ENCODE assay signal across 8 cellular contexts in genomic region chr1:27668808-27669723, GRCh38. TPM values are rescaled to one million over a fixed set of nuclear protein-coding genes. Genes with fewer than 3 reads are reported as not detected.
DNase-seq lines count a peak whose midpoint lies in the region; ATAC-seq and TF ChIP-seq lines count a peak whose summit lies in the region.

No MANE protein-coding gene starts in this region.

- H3K27me3 ChIP-seq in HUES64 (ENCODE audit: insufficient read depth, low read length) (peaks cover 11% of the 10 kb centered on the region), SJSA1 (replicated peaks) (no peaks in the 10 kb centered on the region), ovary (no peaks in the 10 kb centered on the region), thymus (ENCODE audit: control insufficient read depth, insufficient read depth) (no peaks in the 10 kb centered on the region)

- H3K4me1 ChIP-seq in HUES64 (ENCODE audit: insufficient read depth, low read length) (0 out of 2 replicates have a peak, but pooled peaks cover 3% of the 10 kb centered on the region), SJSA1 (replicated peaks) (peaks cover 18% of the 10 kb centered on the region), ovary (ENCODE audit: insufficient read depth) (peaks cover 2% of the 10 kb centered on the region), thymus (ENCODE audit: control insufficient read depth, insufficient read depth, low read length) (peaks cover 15% of the 10 kb centered on the region)

- in situ Hi-C loops in Caki2 (cut with HindIII; ENCODE audit: low pct_unique_long_range_greater_than_20kb, low sequenced_read_pairs), result no loop called here

- no peaks in the 10 kb centered on the region for H3K36me3 ChIP-seq in HUES64 (ENCODE audit: insufficient read depth, low read length)
- H3K36me3 ChIP-seq in SJSA1, result no peaks in the 10 kb centered on the region
- H3K36me3 ChIP-seq in ovary, result no peaks in the 10 kb centered on the region
- peaks cover 24% of the 10 kb centered on the region for H3K36me3 ChIP-seq in thymus (ENCODE audit: control insufficient read depth, insufficient read depth)

- TF ChIP-seq CTCF in ovary (IDR thresholded peaks at IDR 0.05), result peak; percentile 76 to 80 (median 79)

- 22% methylated on average over 36 of the region's 36 CpGs for WGBS in HUES64
- WGBS in ovary, 3 donors, result 15 to 16% (median 16%) methylated on average over 36 of the region's 36 CpGs
- WGBS in thymus, result 21% methylated on average over 36 of the region's 36 CpGs

- intact Hi-C loops in ovary (cut with DNase I), result loop anchor here in 3 of 4 donors (10.0 kb wide), 3 partner anchors 56 to 274 kb away; partner anchors contain the start of genes GPR3 (in 2 of the 3) and FAM76A (in 1 of the 3)

- H3K27ac ChIP-seq in HUES64 (ENCODE audit: low read depth, low read length) (no peak overlapping the region), SJSA1 (no peak overlapping the region), ovary (peak overlapping the region; percentile 39 to 52), thymus (ENCODE audit: low read depth) (no peak overlapping the region)

- H3K9ac ChIP-seq in HUES64 (ENCODE audit: low read depth, low read length), result no peak overlapping the region

- H3K4me3 ChIP-seq in HUES64 (ENCODE audit: low read length) (peak overlapping the region; percentile 43), SJSA1 (peak overlapping the region; percentile 23), ovary (peak overlapping the region; percentile 43), thymus (ENCODE audit: low read length) (peak overlapping the region; percentile 21)

- peak; percentile 56 for DNase-seq in Caki2 (ENCODE audit: low read depth)
- DNase-seq in SJSA1 (ENCODE audit: low read depth in 1 of 2, low spot score in 2 of 2), result peak; percentile 64 to 80
- DNase-seq in activated gamma-delta T cell (lab: John Stamatoyannopoulos, UW), result peak; percentile 62
- peak; percentile 68 for DNase-seq in glomerular visceral epithelial cell (ENCODE audit: extremely low spot score)
- DNase-seq in ovary, result peak; percentile 68 to 89 (median 82)

- H3K9me3 ChIP-seq in HUES64 (ENCODE audit: insufficient read depth, low read depth, low read length) (no peaks in the 10 kb centered on the region), SJSA1 (replicated peaks) (no peaks in the 10 kb centered on the region), ovary (no peaks in the 10 kb centered on the region), thymus (ENCODE audit: control insufficient read depth) (no peaks in the 10 kb centered on the region)

- no peak for TF ChIP-seq EP300 in ovary (IDR thresholded peaks at IDR 0.05)

- no peak for ATAC-seq in GM21447 (IDR thresholded peaks at IDR 0.05; ENCODE audit: unreplicated experiment)

- TF ChIP-seq POLR2A in ovary (IDR thresholded peaks at IDR 0.05), result no peak

RNA-seq across cellular contexts. Expression of gene IFI6, which starts 2.9 kb away (rescaled TPM):
- 40.3 and 77.4 TPM in 2 replicates for total RNA-seq in Caki2 (2014; rRNA removed; shearing (Covaris generic); ENCODE audit: low replicate concordance)
- polyA plus RNA-seq in HUES64 (2013, experiment 1 of 2), result 9.0 TPM
- polyA plus RNA-seq in HUES64 (2013, experiment 2 of 2), result 12.8 TPM
- 54.6 and 97.5 TPM in 2 replicates for total RNA-seq in SJSA1 (2014; rRNA removed; shearing (Covaris generic))
- 10 to 100 TPM; 30.3 to 89.1 (median 48.6) TPM for total RNA-seq in ovary
- polyA plus RNA-seq in ovary, result 100 to 1,000 TPM; 200 to 274 TPM
- polyA plus RNA-seq in thymus, result 231 TPM

RNA-seq across cellular contexts. Expression of gene FGR, which starts 34.1 kb away (rescaled TPM):
- not detected in 2 replicates for total RNA-seq in Caki2 (2014; rRNA removed; shearing (Covaris generic); ENCODE audit: low replicate concordance)
- 0.10 TPM for polyA plus RNA-seq in HUES64 (2013, experiment 1 of 2)
- 0.25 TPM for polyA plus RNA-seq in HUES64 (2013, experiment 2 of 2)
- not detected in 2 replicates for total RNA-seq in SJSA1 (2014; rRNA removed; shearing (Covaris generic))
- 10 to 100 TPM in 1 of 7 donors, 1 to 10 TPM in 6; 1.1 to 14.1 (median 4.2) TPM for total RNA-seq in ovary
- polyA plus RNA-seq in ovary (1 to 10 TPM; 4.2 to 6.8 TPM), thymus (38.7 TPM)

RNA-seq across cellular contexts. Expression of gene FAM76A, which starts 56.7 kb away (rescaled TPM):
- 8.9 and 24.4 TPM in 2 replicates for total RNA-seq in Caki2 (2014; rRNA removed; shearing (Covaris generic); ENCODE audit: low replicate concordance)
- 5.6 TPM for polyA plus RNA-seq in HUES64 (2013, experiment 1 of 2)
- polyA plus RNA-seq in HUES64 (2013, experiment 2 of 2), result 6.3 TPM
- total RNA-seq in SJSA1 (2014; rRNA removed; shearing (Covaris generic)), result 12.5 and 12.7 TPM in 2 replicates
- total RNA-seq in ovary, result 10 to 100 TPM in 5 of 7 donors, 1 to 10 TPM in 2; 9.2 to 20.3 (median 15.7) TPM
- polyA plus RNA-seq in ovary (1 to 10 TPM; 6.0 to 7.5 TPM), thymus (8.9 TPM)

Comparison
In these comparisons a context has a peak if more than half of its experiments do, and no peak if none do; other contexts are left out.
1. H3K27ac ChIP-seq: peak in ovary (2 of 2); none in HUES64 (single experiment), SJSA1 (single experiment) and thymus (single experiment).
2. Peak in every context shown above with its lines, with median percentiles within 50 percentile points of each other: DNase-seq and H3K4me3 ChIP-seq.